ENCODE assay signal across 1 cellular context in the genomic region with DNA sequence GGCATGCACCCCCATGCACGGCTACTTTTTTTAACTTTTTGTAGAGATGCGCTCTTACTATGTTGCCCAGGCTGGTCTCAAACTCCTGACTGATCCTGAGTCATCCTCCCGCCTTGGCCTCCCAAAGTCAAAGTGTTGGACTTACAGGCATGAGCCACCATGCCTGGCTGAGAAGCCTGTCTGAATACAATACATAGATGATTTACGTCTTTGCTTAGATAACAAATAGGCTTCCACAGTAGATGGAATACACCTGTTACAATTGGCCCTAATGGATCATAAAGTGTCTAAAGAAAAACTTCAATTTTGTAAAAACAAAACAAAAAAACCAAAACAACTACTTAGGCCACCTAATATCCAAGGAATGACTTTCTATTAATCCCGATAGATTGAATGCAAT.
TF ChIP-seq lines count a peak whose summit lies in the region.

No MANE protein-coding gene starts in this region.

TF ChIP-seq in K562, 482 proteins besides CTCF, POLR2A, EP300 and RAD21 (continued from another document):
- TF ChIP-seq, protein P1, sequence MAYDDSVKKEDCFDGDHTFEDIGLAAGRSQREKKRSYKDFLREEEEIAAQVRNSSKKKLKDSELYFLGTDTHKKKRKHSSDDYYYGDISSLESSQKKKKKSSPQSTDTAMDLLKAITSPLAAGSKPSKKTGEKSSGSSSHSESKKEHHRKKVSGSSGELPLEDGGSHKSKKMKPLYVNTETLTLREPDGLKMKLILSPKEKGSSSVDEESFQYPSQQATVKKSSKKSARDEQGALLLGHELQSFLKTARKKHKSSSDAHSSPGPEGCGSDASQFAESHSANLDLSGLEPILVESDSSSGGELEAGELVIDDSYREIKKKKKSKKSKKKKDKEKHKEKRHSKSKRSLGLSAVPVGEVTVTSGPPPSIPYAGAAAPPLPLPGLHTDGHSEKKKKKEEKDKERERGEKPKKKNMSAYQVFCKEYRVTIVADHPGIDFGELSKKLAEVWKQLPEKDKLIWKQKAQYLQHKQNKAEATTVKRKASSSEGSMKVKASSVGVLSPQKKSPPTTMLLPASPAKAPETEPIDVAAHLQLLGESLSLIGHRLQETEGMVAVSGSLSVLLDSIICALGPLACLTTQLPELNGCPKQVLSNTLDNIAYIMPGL (CRISPR knock-in tag; IDR thresholded peaks at IDR 0.05): no peak
- no peak for TF ChIP-seq CBX3 (IDR thresholded peaks at IDR 0.05; ENCODE audit: borderline replicate concordance in 1 of 2, low read length in 2 of 2)
